ENCODE assay signal across 34 cellular contexts in genomic region chr4:22824091-22824490, GRCh38.
"Had no signal": no experiment of that assay in that cellular context is flagged by ENCODE, and none has a peak within 500 bp of the region (broad histone marks: within the 10 kb centered on the region; RNA-seq: fewer than 3 reads in every experiment).

No MANE protein-coding gene starts in this region.

- H3K4me1 Mint-ChIP-seq: immature natural killer cell; memory B cell; naive thymus-derived CD8-positive, alpha-beta T cell; neural crest cell; stimulated activated naive B cell treated with anti-CD40 and anti-IgM and Interleukin-4, amounts not matched to agents 10 μg/mL and 1 μg/mL and 100 μg/mL, for 72 hours had no signal

- H3K27ac ChIP-seq: body of pancreas, cardiac muscle cell, coronary artery, dorsolateral prefrontal cortex, heart left ventricle, parathyroid adenoma, psoas muscle, stomach, thyroid gland, upper lobe of left lung, VCaP had no signal

- H3K4me1 ChIP-seq: body of pancreas, heart left ventricle, parathyroid adenoma, psoas muscle, stomach, thyroid gland, upper lobe of left lung had no signal

- H3K4me3 Mint-ChIP-seq: activated naive CD8-positive, alpha-beta T cell; activated T-cell treated with anti-CD3 and anti-CD28 coated beads, Interleukin-2, amount 50 U/mL, for 72 hours; effector memory CD8-positive, alpha-beta T cell; immature natural killer cell; memory B cell; naive thymus-derived CD8-positive, alpha-beta T cell; neural crest cell; stimulated activated naive B cell treated with anti-CD40 and anti-IgM and Interleukin-4, amounts not matched to agents 10 μg/mL and 1 μg/mL and 100 μg/mL, for 72 hours had no signal

- ATAC-seq: activated T-cell treated with anti-CD3 and anti-CD28 coated beads, Interleukin-2, amount 50 U/mL, for 72 hours; body of pancreas; effector memory CD8-positive, alpha-beta T cell; esophagus mucosa; heart left ventricle; left colon; naive thymus-derived CD8-positive, alpha-beta T cell; psoas muscle; stimulated activated naive B cell treated with anti-CD40 and anti-IgM and Interleukin-4, amounts not matched to agents 10 μg/mL and 1 μg/mL and 100 μg/mL, for 72 hours had no signal

- H3K36me3 Mint-ChIP-seq: activated naive CD8-positive, alpha-beta T cell; immature natural killer cell; memory B cell; naive thymus-derived CD8-positive, alpha-beta T cell; stimulated activated naive B cell treated with anti-CD40 and anti-IgM and Interleukin-4, amounts not matched to agents 10 μg/mL and 1 μg/mL and 100 μg/mL, for 72 hours had no signal

- DNase-seq: activated CD4-positive, alpha-beta T cell treated with anti-CD3 and anti-CD28 coated beads for 4 hours; activated CD4-positive, alpha-beta T cell treated with anti-CD3 and anti-CD28 coated beads, Interleukin-2, amount 50 U/mL, for 4 hours; activated naive CD4-positive, alpha-beta T cell; activated T-cell treated with anti-CD3 and anti-CD28 coated beads for 4 hours; activated T-cell treated with anti-CD3 and anti-CD28 coated beads, Interleukin-2, amount 50 U/mL, for 72 hours; aorta; body of pancreas; dorsolateral prefrontal cortex; effector memory CD8-positive, alpha-beta T cell; foreskin fibroblast; heart left ventricle; hypothalamus; immature natural killer cell; kidney; left colon; midbrain; naive thymus-derived CD8-positive, alpha-beta T cell; occipital lobe; psoas muscle; stimulated activated CD4-positive, alpha-beta T cell treated with anti-CD3 and anti-CD28 coated beads, Interleukin-1b, Interleukin-23, amount 100 ng/mL, for 48 hours; stimulated activated naive B cell treated with anti-CD40 and anti-IgM and Interleukin-4, amounts not matched to agents 10 μg/mL and 1 μg/mL and 100 μg/mL, for 72 hours; stomach; T-helper 9 cell; thyroid gland; upper lobe of left lung had no signal

- H3K27ac Mint-ChIP-seq: activated naive CD8-positive, alpha-beta T cell; activated T-cell treated with anti-CD3 and anti-CD28 coated beads, Interleukin-2, amount 50 U/mL, for 72 hours; effector memory CD8-positive, alpha-beta T cell; immature natural killer cell; memory B cell; naive thymus-derived CD8-positive, alpha-beta T cell; stimulated activated naive B cell treated with anti-CD40 and anti-IgM and Interleukin-4, amounts not matched to agents 10 μg/mL and 1 μg/mL and 100 μg/mL, for 72 hours had no signal

- H3K4me3 ChIP-seq: body of pancreas, cardiac muscle cell, coronary artery, dorsolateral prefrontal cortex, heart left ventricle, psoas muscle, smooth muscle cell, stomach, thyroid gland, upper lobe of left lung had no signal

- H3K36me3 ChIP-seq: cardiac muscle cell, heart left ventricle, stomach, thyroid gland, upper lobe of left lung had no signal

- H3K27me3 Mint-ChIP-seq: activated naive CD8-positive, alpha-beta T cell; effector memory CD8-positive, alpha-beta T cell; memory B cell; stimulated activated naive B cell treated with anti-CD40 and anti-IgM and Interleukin-4, amounts not matched to agents 10 μg/mL and 1 μg/mL and 100 μg/mL, for 72 hours had no signal

- H3K27me3 ChIP-seq: body of pancreas, cardiac muscle cell, heart left ventricle, stomach, thyroid gland, upper lobe of left lung had no signal

- H3K9me3 ChIP-seq: body of pancreas, heart left ventricle, psoas muscle, stomach, thyroid gland, upper lobe of left lung had no signal
